Comparison of ENCODE assay signal across 1 cellular context in genomic region chr7:66075590-66076458, GRCh38.
TF ChIP-seq lines count a peak whose summit lies in the region.

ASL (plus strand) TSS chr7:66075819; CDS start chr7:66076082, 263 bp downstream.

TF ChIP-seq in HepG2, 621 proteins besides CTCF, POLR2A, EP300 and RAD21 (continued from another document and continues in another):
- TF ChIP-seq DMTF1 (CRISPR knock-in tag; IDR thresholded peaks at IDR 0.05) = no peak
- TF ChIP-seq TERF1 (CRISPR knock-in tag; IDR thresholded peaks at IDR 0.05) = no peak
- peak; percentile 83; the same call in 1 of the 2 replicates for TF ChIP-seq FOXC1 (CRISPR knock-in tag; IDR thresholded peaks at IDR 0.05; ENCODE audit: borderline replicate concordance)
- TF ChIP-seq NCOA1 (CRISPR knock-in tag; IDR thresholded peaks at IDR 0.05) = no peak
- TF ChIP-seq MTA3 (CRISPR knock-in tag; IDR thresholded peaks at IDR 0.05) = no peak
- TF ChIP-seq ZNF235 (CRISPR knock-in tag; IDR thresholded peaks at IDR 0.05; ENCODE audit: borderline replicate concordance) = no peak
- peak; percentile 70; the same call in 1 of the 2 replicates for TF ChIP-seq CENPT (CRISPR knock-in tag; IDR thresholded peaks at IDR 0.05; ENCODE audit: low read depth)
- TF ChIP-seq MLLT10 (CRISPR knock-in tag; IDR thresholded peaks at IDR 0.05) = no peak
- no peak for TF ChIP-seq TOPORS (CRISPR knock-in tag; IDR thresholded peaks at IDR 0.05)
- TF ChIP-seq ZNF747 (CRISPR knock-in tag; IDR thresholded peaks at IDR 0.05; ENCODE audit: borderline replicate concordance) = no peak
- no peak for TF ChIP-seq PAWR (CRISPR knock-in tag; IDR thresholded peaks at IDR 0.05; ENCODE audit: borderline replicate concordance)
- TF ChIP-seq HOXD1 (CRISPR knock-in tag; IDR thresholded peaks at IDR 0.05) = peak; percentile 82
- no peak for TF ChIP-seq ZNF674 (CRISPR knock-in tag; IDR thresholded peaks at IDR 0.05; ENCODE audit: low read depth)
- no peak for TF ChIP-seq ZNF124 (CRISPR knock-in tag; IDR thresholded peaks at IDR 0.05)
- no peak for TF ChIP-seq NR1H2 (CRISPR knock-in tag; IDR thresholded peaks at IDR 0.05; ENCODE audit: borderline replicate concordance, low read depth)
- no peak for TF ChIP-seq MAFF (IDR thresholded peaks at IDR 0.05; ENCODE audit: low read depth, low read length)
- TF ChIP-seq NR2F6 (IDR thresholded peaks at IDR 0.05) = no peak
- TF ChIP-seq NR2F6 (CRISPR knock-in tag; IDR thresholded peaks at IDR 0.05) = no peak
- TF ChIP-seq MYC (CRISPR knock-in tag; IDR thresholded peaks at IDR 0.05; ENCODE audit: borderline replicate concordance) = peak; percentile 79
- TF ChIP-seq ZMYM3 (CRISPR knock-in tag; IDR thresholded peaks at IDR 0.05) = no peak
- no peak for TF ChIP-seq NPAS2 (CRISPR knock-in tag; IDR thresholded peaks at IDR 0.05; ENCODE audit: borderline replicate concordance)
- peak; percentile 54; the same call in 1 of the 2 replicates for TF ChIP-seq ATF3 (CRISPR knock-in tag; IDR thresholded peaks at IDR 0.05)
- no peak for TF ChIP-seq PTBP1 (IDR thresholded peaks at IDR 0.05; ENCODE audit: low read depth, low read length, poor library complexity, severe bottlenecking)
- TF ChIP-seq SOX5 (CRISPR knock-in tag; IDR thresholded peaks at IDR 0.05; ENCODE audit: borderline replicate concordance) = 0 out of 2 replicates have a peak, but pooled peaks have one; percentile 17
- TF ChIP-seq HIC2 (CRISPR knock-in tag; IDR thresholded peaks at IDR 0.05; ENCODE audit: low read depth) = no peak
- TF ChIP-seq RFX5 (IDR thresholded peaks at IDR 0.05; ENCODE audit: low read depth, low read length) = peak; percentile 38; the same call in 1 of the 2 replicates
- peak; percentile 96 for TF ChIP-seq ARID4A (CRISPR knock-in tag; IDR thresholded peaks at IDR 0.05; ENCODE audit: borderline replicate concordance)
- no peak for TF ChIP-seq RELA (CRISPR knock-in tag; IDR thresholded peaks at IDR 0.05)
- TF ChIP-seq YEATS2 (CRISPR knock-in tag; IDR thresholded peaks at IDR 0.05; ENCODE audit: borderline replicate concordance) = peak; percentile 28; the same call in 1 of the 2 replicates
- TF ChIP-seq HNF4G (IDR thresholded peaks at IDR 0.05; ENCODE audit: borderline replicate concordance, low read depth, low read length) = no peak
- no peak; the same call in 1 of the 2 replicates for TF ChIP-seq HNF4G (CRISPR knock-in tag; IDR thresholded peaks at IDR 0.05; ENCODE audit: borderline replicate concordance, low read depth)
- peak; percentile 80 for TF ChIP-seq SALL2 (CRISPR knock-in tag; IDR thresholded peaks at IDR 0.05)
- peak; percentile 86; the same call in 1 of the 2 replicates for TF ChIP-seq UBTF (CRISPR knock-in tag; IDR thresholded peaks at IDR 0.05)
- TF ChIP-seq ZSCAN29 (CRISPR knock-in tag; conservative IDR thresholded peaks at IDR 0.05) = no peak
- TF ChIP-seq HNRNPK (IDR thresholded peaks at IDR 0.05; ENCODE audit: low read depth, low read length, poor library complexity, severe bottlenecking) = peak; percentile 91
- peak; percentile 89; the same call in 1 of the 2 replicates for TF ChIP-seq NFKB2 (CRISPR knock-in tag; IDR thresholded peaks at IDR 0.05; ENCODE audit: borderline replicate concordance)
- no peak for TF ChIP-seq SOX13 (IDR thresholded peaks at IDR 0.05)
- no peak for TF ChIP-seq SOX13 (CRISPR knock-in tag; conservative IDR thresholded peaks at IDR 0.05 in 1 of 2, IDR thresholded peaks at IDR 0.05 in 1 of 2)
- TF ChIP-seq ZNF24 (IDR thresholded peaks at IDR 0.05) = no peak
- TF ChIP-seq ATF2 (CRISPR knock-in tag; IDR thresholded peaks at IDR 0.05) = peak; percentile 79
- TF ChIP-seq ZUFSP (CRISPR knock-in tag; IDR thresholded peaks at IDR 0.05; ENCODE audit: borderline replicate concordance) = no peak
- TF ChIP-seq ADNP (CRISPR knock-in tag; IDR thresholded peaks at IDR 0.05) = no peak
- peak; percentile 43 for TF ChIP-seq U2AF1 (optimal IDR thresholded peaks at IDR 0.05; ENCODE audit: low read depth, low read length)
- no peak for TF ChIP-seq SNAPC2 (CRISPR knock-in tag; IDR thresholded peaks at IDR 0.05)
- no peak for TF ChIP-seq MZF1 (CRISPR knock-in tag; IDR thresholded peaks at IDR 0.05; ENCODE audit: borderline replicate concordance)
- no peak for TF ChIP-seq MTA1 (CRISPR knock-in tag; IDR thresholded peaks at IDR 0.05; ENCODE audit: borderline replicate concordance)
- peak; percentile 93 for TF ChIP-seq POLR2G (IDR thresholded peaks at IDR 0.05; ENCODE audit: low read depth, low read length)
- no peak for TF ChIP-seq ATF6 (CRISPR knock-in tag; conservative IDR thresholded peaks at IDR 0.05)
- TF ChIP-seq ZNF737 (CRISPR knock-in tag; IDR thresholded peaks at IDR 0.05; ENCODE audit: borderline replicate concordance) = no peak
- TF ChIP-seq SIX1 (CRISPR knock-in tag; IDR thresholded peaks at IDR 0.05; ENCODE audit: borderline replicate concordance) = no peak
- no peak for TF ChIP-seq CBX5 (CRISPR knock-in tag; IDR thresholded peaks at IDR 0.05; ENCODE audit: borderline replicate concordance)
- TF ChIP-seq NAIF1 (CRISPR knock-in tag; IDR thresholded peaks at IDR 0.05; ENCODE audit: borderline replicate concordance) = no peak
- TF ChIP-seq PHB2 (IDR thresholded peaks at IDR 0.05; ENCODE audit: partially characterized antibody) = no peak
